8 cellular contexts compared by ENCODE assay signal in genomic region chr18:62957885-62958472, GRCh38.
A peak's percentile ranks its signal among the peaks of the same experiment; 100 is the strongest.
DNase-seq lines count a peak whose midpoint lies in the region; ATAC-seq and TF ChIP-seq lines count a peak whose summit lies in the region.

No MANE protein-coding gene starts in this region.

- WGBS in heart right ventricle, 2 donors: 76 to 79% methylated on average over 9 of the region's 9 CpGs

- H3K27me3 Mint-ChIP-seq in activated T-cell treated with anti-CD3 and anti-CD28 coated beads, Interleukin-2, amount 50 U/mL, for 4 hours (ENCODE audit: low read depth): no peaks in the 10 kb centered on the region

- no peak overlapping the region for H3K27ac ChIP-seq in heart right ventricle

- H3K4me3 ChIP-seq in BE2C (ENCODE audit: low read depth, low read length): no peak overlapping the region
- H3K4me3 ChIP-seq in heart right ventricle: no peak overlapping the region

- peak; percentile 66 for ATAC-seq in GM19043 (IDR thresholded peaks at IDR 0.05; ENCODE audit: low read depth, unreplicated experiment)
- ATAC-seq in activated T-cell treated with anti-CD3 and anti-CD28 coated beads, Interleukin-2, amount 50 U/mL, for 4 hours: peak; percentile 50 to 62
- peak in 7 of 8 donors; percentile 29 to 72 (median 51) for ATAC-seq in heart right ventricle

- TF ChIP-seq CTCF in BE2C (IDR thresholded peaks at IDR 0.05; ENCODE audit: low read depth, low read length): peak; percentile 39
- TF ChIP-seq CTCF in heart right ventricle (IDR thresholded peaks at IDR 0.05): peak in 8 of 9 donors; percentile 33 to 65 (median 56)

- H3K27me3 ChIP-seq in BE2C (no peaks in the 10 kb centered on the region; the same call in 1 of the 2 replicates), heart right ventricle (no peaks in the 10 kb centered on the region)

- H3K4me1 ChIP-seq in BE2C (no peaks in the 10 kb centered on the region), heart right ventricle (peaks cover 0 to 16% (median 8%) of the 10 kb centered on the region in 9 donors)

- no peak overlapping the region for H3K4me3 Mint-ChIP-seq in activated T-cell treated with anti-CD3 and anti-CD28 coated beads, Interleukin-2, amount 50 U/mL, for 4 hours

- intact Hi-C loops in heart right ventricle (cut with DNase I): loop anchor here in 6 of 10 donors (5.0 to 10.0 kb wide), 3 partner anchors 163 to 246 kb away; partner anchors contain the start of gene PHLPP1 (in 4 of the 6)

- DNase-seq in BE2C: peak; percentile 27
- DNase-seq in MV-4-11 (lab: John Stamatoyannopoulos, UW): peak; percentile 51
- DNase-seq in activated T-cell treated with anti-CD3 and anti-CD28 coated beads, Interleukin-2, amount 50 U/mL, for 4 hours: no peak
- peak in 1 of 2 donors; percentile 46 for DNase-seq in heart right ventricle
- peak; percentile 5 to 9 for DNase-seq in stimulated activated CD4-positive, alpha-beta T cell treated with anti-CD3 and anti-CD28 coated beads, Interleukin-1b, Interleukin-23, amount 100 ng/mL, for 4 hours (ENCODE audit: low read depth in 2 of 2)
- no peak for DNase-seq in AG20443 (ENCODE audit: low spot score)
- no peak for DNase-seq in RKO (ENCODE audit: low spot score)

- H3K9me3 ChIP-seq in BE2C (no peaks in the 10 kb centered on the region), heart right ventricle (no peaks in the 10 kb centered on the region)

- no peaks in the 10 kb centered on the region for H3K9me3 Mint-ChIP-seq in activated T-cell treated with anti-CD3 and anti-CD28 coated beads, Interleukin-2, amount 50 U/mL, for 4 hours

- H3K36me3 ChIP-seq in BE2C (no peaks in the 10 kb centered on the region), heart right ventricle (peaks cover 0 to 16% (median 0%) of the 10 kb centered on the region in 9 donors)

- no peaks in the 10 kb centered on the region for H3K36me3 Mint-ChIP-seq in activated T-cell treated with anti-CD3 and anti-CD28 coated beads, Interleukin-2, amount 50 U/mL, for 4 hours (ENCODE audit: insufficient read depth)

- H3K4me1 Mint-ChIP-seq in activated T-cell treated with anti-CD3 and anti-CD28 coated beads, Interleukin-2, amount 50 U/mL, for 4 hours (ENCODE audit: low read depth): peaks cover 8% of the 10 kb centered on the region

Comparison
In these comparisons a context has a peak if more than half of its experiments do, and no peak if none do; other contexts are left out.
1. DNase-seq: peak in BE2C (single experiment), MV-4-11 (single experiment) and stimulated activated CD4-positive, alpha-beta T cell treated with anti-CD3 and anti-CD28 coated beads, Interleukin-1b, Interleukin-23, amount 100 ng/mL, for 4 hours (2 of 2); none in activated T-cell treated with anti-CD3 and anti-CD28 coated beads, Interleukin-2, amount 50 U/mL, for 4 hours (single experiment), AG20443 (single experiment) and RKO (single experiment).
2. Peak in every context shown above with its lines, with median percentiles within 50 percentile points of each other: ATAC-seq.